Comparison of ENCODE assay signal across 27 cellular contexts in the genomic region with DNA sequence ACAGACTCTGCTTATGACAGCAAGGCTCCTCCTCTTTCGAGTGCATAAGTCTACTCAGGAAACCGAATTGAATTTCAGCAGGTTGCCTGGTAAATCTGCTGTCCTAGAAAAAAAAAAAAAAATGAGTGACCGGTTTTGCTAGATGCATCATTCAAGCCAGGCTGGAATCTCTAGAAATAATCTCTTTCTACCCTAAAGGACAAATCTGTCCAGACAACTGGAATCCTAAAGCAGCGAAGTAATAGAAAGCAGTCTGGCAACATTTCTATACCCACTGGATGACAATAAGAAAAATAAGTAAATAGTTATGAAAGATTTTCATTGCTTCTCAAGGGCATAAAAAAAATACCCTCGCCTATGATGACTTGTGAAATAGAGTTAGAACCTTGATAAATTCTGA.
"Had no signal": no experiment of that assay in that cellular context is flagged by ENCODE, and none has a peak within 500 bp of the region (broad histone marks: within the 10 kb centered on the region; RNA-seq: fewer than 3 reads in every experiment).

No MANE protein-coding gene starts in this region.

- H3K36me3 ChIP-seq: esophagus muscularis mucosa, gastroesophageal sphincter, heart left ventricle, left lung, sigmoid colon, spleen, tibial artery, upper lobe of right lung, vagina had no signal

- ATAC-seq: foreskin keratinocyte; gastroesophageal sphincter; heart left ventricle; left cardiac atrium; left lung; naive thymus-derived CD8-positive, alpha-beta T cell; psoas muscle; right cardiac atrium; stimulated activated memory B cell treated with anti-CD40 and anti-IgM and Interleukin-4, amounts not matched to agents 10 μg/mL and 1 μg/mL and 100 μg/mL, for 72 hours; stimulated activated naive CD8-positive, alpha-beta T cell treated with anti-CD3 and anti-CD28 coated beads, Interleukin-15, Interleukin-2, amounts not matched to agents 100 U/mL and 50 U/mL, for 24 hours; upper lobe of right lung had no signal

- H3K27ac Mint-ChIP-seq: endodermal cell; nephron progenitor cell; stimulated activated memory B cell treated with anti-CD40 and anti-IgM and Interleukin-4, amounts not matched to agents 10 μg/mL and 1 μg/mL and 100 μg/mL, for 72 hours had no signal

- H3K4me2 ChIP-seq: hepatocyte had no signal

- H3K4me3 ChIP-seq: dorsolateral prefrontal cortex, esophagus muscularis mucosa, gastroesophageal sphincter, heart left ventricle, hepatocyte, left lung, psoas muscle, sigmoid colon, spleen, testis, tibial artery, upper lobe of right lung, vagina had no signal

- H3K27ac ChIP-seq: dorsolateral prefrontal cortex, esophagus muscularis mucosa, foreskin keratinocyte, gastroesophageal sphincter, heart left ventricle, hepatocyte, left lung, psoas muscle, sigmoid colon, spleen, testis, tibial artery, upper lobe of right lung, vagina had no signal

- H3K9me3 Mint-ChIP-seq: naive thymus-derived CD8-positive, alpha-beta T cell; nephron progenitor cell; stimulated activated memory B cell treated with anti-CD40 and anti-IgM and Interleukin-4, amounts not matched to agents 10 μg/mL and 1 μg/mL and 100 μg/mL, for 72 hours had no signal

- H3K4me1 ChIP-seq: esophagus muscularis mucosa, foreskin keratinocyte, gastroesophageal sphincter, heart left ventricle, left lung, psoas muscle, sigmoid colon, spleen, testis, tibial artery, upper lobe of right lung, vagina had no signal

- H3K9me3 ChIP-seq: esophagus muscularis mucosa, gastroesophageal sphincter, heart left ventricle, left lung, psoas muscle, sigmoid colon, spleen, testis, tibial artery, upper lobe of right lung, vagina had no signal

- H2AFZ ChIP-seq: hepatocyte had no signal

- DNase-seq: dorsolateral prefrontal cortex; effector CD4-positive, alpha-beta T cell; endodermal cell; foreskin keratinocyte; heart left ventricle; left cardiac atrium; left lung; mesendoderm; naive thymus-derived CD8-positive, alpha-beta T cell; nephron progenitor cell; nucleus accumbens; posterior cingulate gyrus; psoas muscle; right cardiac atrium; sigmoid colon; spleen; stimulated activated CD4-positive, alpha-beta T cell treated with anti-CD3 and anti-CD28 coated beads, Interleukin-4, amount 100 ng/mL, for 4 hours; stimulated activated naive CD8-positive, alpha-beta T cell treated with anti-CD3 and anti-CD28 coated beads, Interleukin-15, Interleukin-2, amounts not matched to agents 100 U/mL and 50 U/mL, for 24 hours; substantia nigra; testis; tibial artery; upper lobe of right lung had no signal

- H3K27me3 Mint-ChIP-seq: naive thymus-derived CD8-positive, alpha-beta T cell; stimulated activated memory B cell treated with anti-CD40 and anti-IgM and Interleukin-4, amounts not matched to agents 10 μg/mL and 1 μg/mL and 100 μg/mL, for 72 hours had no signal

- H3K4me1 Mint-ChIP-seq: endodermal cell; naive thymus-derived CD8-positive, alpha-beta T cell; nephron progenitor cell; stimulated activated memory B cell treated with anti-CD40 and anti-IgM and Interleukin-4, amounts not matched to agents 10 μg/mL and 1 μg/mL and 100 μg/mL, for 72 hours had no signal

- H3K36me3 Mint-ChIP-seq: stimulated activated memory B cell treated with anti-CD40 and anti-IgM and Interleukin-4, amounts not matched to agents 10 μg/mL and 1 μg/mL and 100 μg/mL, for 72 hours had no signal

- H3K79me2 ChIP-seq: hepatocyte had no signal

- H3K27me3 ChIP-seq: esophagus muscularis mucosa, foreskin keratinocyte, gastroesophageal sphincter, heart left ventricle, hepatocyte, sigmoid colon, spleen, testis, tibial artery, upper lobe of right lung, vagina had no signal

- H3K4me3 Mint-ChIP-seq: endodermal cell; naive thymus-derived CD8-positive, alpha-beta T cell; nephron progenitor cell; stimulated activated memory B cell treated with anti-CD40 and anti-IgM and Interleukin-4, amounts not matched to agents 10 μg/mL and 1 μg/mL and 100 μg/mL, for 72 hours had no signal
